25 cellular contexts compared by ENCODE assay signal in the genomic region with DNA sequence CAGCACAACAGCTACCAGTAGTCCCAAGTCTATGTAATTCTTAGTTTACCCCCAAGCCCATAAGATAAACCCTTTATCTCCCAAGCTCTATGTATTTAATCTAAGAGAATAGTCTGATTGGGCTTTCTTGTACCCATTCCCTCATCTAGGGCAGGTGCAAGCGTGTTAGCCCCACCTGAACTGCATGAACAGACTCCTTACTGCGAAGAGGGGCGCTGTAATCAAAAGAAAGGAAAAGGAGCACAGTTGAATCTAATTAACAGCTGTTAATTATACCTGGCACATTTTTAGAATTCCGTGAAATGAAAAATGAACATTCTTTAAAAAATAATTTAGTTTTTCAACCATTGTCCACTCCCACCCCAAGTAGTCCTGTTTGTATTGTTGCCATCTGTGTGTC. TPM values are rescaled to one million over a fixed set of nuclear protein-coding genes. Genes with fewer than 3 reads are reported as not detected.
DNase-seq lines count a peak whose midpoint lies in the region; ATAC-seq, FAIRE-seq and TF ChIP-seq lines count a peak whose summit lies in the region.
"Had no signal": no experiment of that assay in that cellular context is flagged by ENCODE, and none has a peak within 500 bp of the region (broad histone marks: within the 10 kb centered on the region; RNA-seq: fewer than 3 reads in every experiment).

No MANE protein-coding gene starts in this region.

- TF ChIP-seq CTCF in A549 (IDR thresholded peaks at IDR 0.05) (no peak), HCT116 (IDR thresholded peaks at IDR 0.05 in 2 of 3, conservative IDR thresholded peaks at IDR 0.05 in 1 of 3; ENCODE audit: borderline replicate concordance in 1 of 3, insufficient read depth in 1 of 3, low read depth in 2 of 3, low read length in 2 of 3) (no peak), RWPE2 (IDR thresholded peaks at IDR 0.05; ENCODE audit: poor library complexity, severe bottlenecking) (peak; percentile 50), foreskin keratinocyte (conservative IDR thresholded peaks at IDR 0.05) (no peak), gastrocnemius medialis (IDR thresholded peaks at IDR 0.05 in 4 of 5, conservative IDR thresholded peaks at IDR 0.05 in 1 of 5) (no peak), GM10266 (IDR thresholded peaks at IDR 0.05; ENCODE audit: control insufficient read depth, insufficient read depth, low read depth, missing control alignments) (no peak)

- H3K36me3 ChIP-seq in HCT116 (ENCODE audit: control insufficient read depth in 1 of 2, insufficient read depth in 2 of 2, low read length in 2 of 2), result no peaks in the 10 kb centered on the region
- H3K36me3 ChIP-seq in RWPE2 (ENCODE audit: low read depth), result no peaks in the 10 kb centered on the region; the same call in 1 of the 2 replicates
- no peaks in the 10 kb centered on the region for H3K36me3 ChIP-seq in gastrocnemius medialis
- H3K36me3 ChIP-seq: BLaER1 had no signal

- H3K4me2 ChIP-seq in A549 (peak overlapping the region; percentile 55), HCT116 (ENCODE audit: low read length) (peak overlapping the region; percentile 54)
- H3K4me2 ChIP-seq: BLaER1, KMS-11 had no signal

- H3K27me3 ChIP-seq in HCT116 (ENCODE audit: insufficient read depth, low read length), result no peaks in the 10 kb centered on the region
- H3K27me3 ChIP-seq in RWPE2 (ENCODE audit: insufficient read depth, poor library complexity, severe bottlenecking), result no peaks in the 10 kb centered on the region
- H3K27me3 ChIP-seq in foreskin keratinocyte, result no peaks in the 10 kb centered on the region
- H3K27me3 ChIP-seq in gastrocnemius medialis, result no peaks in the 10 kb centered on the region
- H3K27me3 ChIP-seq: BLaER1 had no signal

- H3K27ac ChIP-seq in A549 (peak overlapping the region; percentile 40 to 74; a peak in 4 of 6 replicates), HCT116 (ENCODE audit: low read depth, low read length) (no peak overlapping the region), RWPE2 (ENCODE audit: poor library complexity, severe bottlenecking) (peak overlapping the region; percentile 85), foreskin keratinocyte (peak overlapping the region; percentile 57), gastrocnemius medialis (no peak overlapping the region)
- H3K27ac ChIP-seq: BLaER1, KMS-11, SK-N-MC had no signal

- no TSS peak for BruUV-seq in HCT116 (replicated peaks; lab: Mats Ljungman, UMichigan)

- TF ChIP-seq POLR2A in A549 (IDR thresholded peaks at IDR 0.05; ENCODE audit: low read length) (no peak), HCT116 (IDR thresholded peaks at IDR 0.05; ENCODE audit: borderline replicate concordance, extremely low read depth, insufficient read depth, insufficient read length) (no peak), gastrocnemius medialis (IDR thresholded peaks at IDR 0.05) (no peak)

- FAIRE-seq in A549 (lab: Jason Lieb, UNC), result no peak

- peak; percentile 24 to 33; a peak in 4 of 6 replicates for ATAC-seq in A549
- no peak for ATAC-seq in HCT116
- ATAC-seq in RWPE2 (ENCODE audit: low read depth), result peak; percentile 11
- no peak for ATAC-seq in foreskin keratinocyte
- ATAC-seq in gastrocnemius medialis, result no peak
- ATAC-seq: PC-3 had no signal

- RAD21 ChIA-PET in HCT116 (lab: Charles Lee; ENCODE audit: low non-redundant PET in 1 of 2, low total read pairs in 2 of 2, uncharacterized antibody in 2 of 2, unreplicated experiment in 2 of 2), result no interaction called here

- POLR2A ChIA-PET in A549 (lab: Yijun Ruan, JAX) (interaction anchor here (0.6 kb wide), 1 partner anchor 393 kb away, joined by 4 read pairs; no protein-coding TSS in a partner anchor), HCT116 (lab: Charles Lee) (no interaction called here)

- no peak for DNase-seq in A549 (ENCODE audit: low read depth in 1 of 2, low spot score in 1 of 2)
- no peak for DNase-seq in HCT116 (ENCODE audit: low read depth, low spot score)
- DNase-seq in RWPE2 (ENCODE audit: low spot score), result no peak
- DNase-seq in foreskin keratinocyte, result no peak
- DNase-seq in head of caudate nucleus, result no peak
- no peak for DNase-seq in NCI-H446 (lab: John Stamatoyannopoulos, UW)
- DNase-seq in gastrocnemius medialis, result no peak
- DNase-seq in GM10266 (ENCODE audit: extremely low spot score), result no peak
- DNase-seq: 8988T; CD4-positive, alpha-beta T cell; GDM1; H7; HFFc6; NCI-H1048; NCI-H1417; NCI-H1694; NCI-H2029 treated with DMSO at 0.1 percent for 48 hours; NCI-H524; NCI-H774; PC-3; RPMI8226; SHP77 had no signal

- H3K4me1 ChIP-seq in A549, result peaks cover 9% of the 10 kb centered on the region
- peaks cover 2 to 9% of the 10 kb centered on the region in 2 experiments; a peak in 2 of 4 replicates for H3K4me1 ChIP-seq in HCT116 (ENCODE audit: control insufficient read depth in 1 of 2, insufficient read depth in 2 of 2, low read length in 2 of 2)
- H3K4me1 ChIP-seq in RWPE2 (ENCODE audit: insufficient read depth, poor library complexity, severe bottlenecking), result peaks cover 40% of the 10 kb centered on the region
- peaks cover 6% of the 10 kb centered on the region for H3K4me1 ChIP-seq in foreskin keratinocyte
- H3K4me1 ChIP-seq in gastrocnemius medialis, result no peaks in the 10 kb centered on the region
- H3K4me1 ChIP-seq: BLaER1 had no signal

- in situ Hi-C loops in gastrocnemius medialis (cut with MboI; ENCODE audit: low sequenced_read_pairs in 4 of 4), result no loop called here

- intact Hi-C loops in HCT116 (cut with micrococcal nuclease), result no loop called here
- intact Hi-C loops in head of caudate nucleus (cut with DNase I), result no loop called here
- intact Hi-C loops in gastrocnemius medialis (cut with DNase I; ENCODE audit: low total_unique reads), result no loop called here

- H3K9me2 ChIP-seq in HCT116 (ENCODE audit: insufficient read depth), result peaks cover 2% of the 10 kb centered on the region; the same call in 1 of the 2 replicates

- no peaks in the 10 kb centered on the region for H3K79me2 ChIP-seq in HCT116 (ENCODE audit: insufficient read depth, low read length)

- CTCF ChIA-PET in A549 (lab: Yijun Ruan, JAX), result interaction anchor here (1.7 to 1.9 kb wide), 2 partner anchors 10 to 33 kb away, joined by 8 to 9 read pairs; no protein-coding TSS in a partner anchor
- CTCF ChIA-PET in HCT116 (lab: Charles Lee), result no interaction called here

- 64% methylated on average over 4 of the region's 4 CpGs for WGBS in A549 (ENCODE audit: missing lambda C conversion rate)

- H3K9me3 ChIP-seq in A549 (peaks cover 1% of the 10 kb centered on the region), HCT116 (ENCODE audit: control insufficient read depth in 1 of 2, insufficient read depth in 1 of 2, low read depth in 1 of 2, low read length in 2 of 2) (no peaks in the 10 kb centered on the region), RWPE2 (ENCODE audit: severe bottlenecking) (no peaks in the 10 kb centered on the region), gastrocnemius medialis (no peaks in the 10 kb centered on the region)

- no peak for TF ChIP-seq EP300 in A549 (IDR thresholded peaks at IDR 0.05)

- no peaks in the 10 kb centered on the region for H4K20me1 ChIP-seq in HCT116 (ENCODE audit: insufficient read depth)
- H4K20me1 ChIP-seq: BLaER1 had no signal

- no peak overlapping the region for H2AFZ ChIP-seq in HCT116 (ENCODE audit: low read depth, low read length, poor library complexity, severe bottlenecking)

- no peak overlapping the region for H3K9ac ChIP-seq in HCT116 (ENCODE audit: low read length)
- H3K9ac ChIP-seq: BLaER1, KMS-11 had no signal

- H3K4me3 ChIP-seq in A549 (peak overlapping the region; percentile 38), HCT116 (replicated peaks in 1 of 2; ENCODE audit: low read depth in 1 of 2, low read length in 2 of 2) (peak overlapping the region; percentile 38 to 40; a peak in 3 of 4 replicates), RWPE2 (ENCODE audit: severe bottlenecking) (peak overlapping the region; percentile 40), gastrocnemius medialis (no peak overlapping the region)
- H3K4me3 ChIP-seq: BLaER1, SK-N-MC had no signal

- TF ChIP-seq RAD21 in A549 (conservative IDR thresholded peaks at IDR 0.05 in 1 of 2, IDR thresholded peaks at IDR 0.05 in 1 of 2), result no peak
- no peak for TF ChIP-seq RAD21 in HCT116 (IDR thresholded peaks at IDR 0.05; ENCODE audit: low read depth)

TF ChIP-seq in A549, 52 proteins besides CTCF, POLR2A, EP300 and RAD21 (continues in another document):
- TF ChIP-seq HEYL (CRISPR knock-in tag; IDR thresholded peaks at IDR 0.05), result no peak
- no peak for TF ChIP-seq TP53 (CRISPR knock-in tag; IDR thresholded peaks at IDR 0.05)
- TF ChIP-seq HES2 (IDR thresholded peaks at IDR 0.05), result no peak
- no peak for TF ChIP-seq ZFP36 (IDR thresholded peaks at IDR 0.05; ENCODE audit: borderline replicate concordance, partially characterized antibody)
- TF ChIP-seq RFX5 (IDR thresholded peaks at IDR 0.05), result no peak
- TF ChIP-seq FOXS1 (CRISPR knock-in tag; IDR thresholded peaks at IDR 0.05), result no peak
- TF ChIP-seq KDM5A (IDR thresholded peaks at IDR 0.05), result no peak
- no peak for TF ChIP-seq ZNF302 (CRISPR knock-in tag; IDR thresholded peaks at IDR 0.05)

TF ChIP-seq in HCT116, 20 proteins besides CTCF, POLR2A, EP300 and RAD21 (continues in another document):
- TF ChIP-seq EGR1 (IDR thresholded peaks at IDR 0.05; ENCODE audit: low read depth), result no peak
- no peak for TF ChIP-seq ELF1 (IDR thresholded peaks at IDR 0.05; ENCODE audit: borderline replicate concordance, low read depth)
- TF ChIP-seq FOSL1 (IDR thresholded peaks at IDR 0.05; ENCODE audit: low read depth), result no peak
- TF ChIP-seq CBX3 (IDR thresholded peaks at IDR 0.05; ENCODE audit: low read depth), result no peak
- no peak for TF ChIP-seq YY1 (IDR thresholded peaks at IDR 0.05; ENCODE audit: extremely low read depth, insufficient replicate concordance, low read depth, low read length)
- TF ChIP-seq CEBPB (IDR thresholded peaks at IDR 0.05; ENCODE audit: low read depth), result no peak
- no peak for TF ChIP-seq JUND (IDR thresholded peaks at IDR 0.05)
- no peak for TF ChIP-seq TCF7L2 (IDR thresholded peaks at IDR 0.05; ENCODE audit: borderline replicate concordance, extremely low read depth, insufficient read depth, insufficient read length)
- TF ChIP-seq ZNF274 (IDR thresholded peaks at IDR 0.05; ENCODE audit: low read depth, low read length), result no peak
- no peak for TF ChIP-seq SRF (IDR thresholded peaks at IDR 0.05; ENCODE audit: low read depth)
- no peak for TF ChIP-seq EZH2 (IDR thresholded peaks at IDR 0.05)
- no peak for TF ChIP-seq POLR2AphosphoS5 (IDR thresholded peaks at IDR 0.05; ENCODE audit: low read depth, low read length)

RNA-seq across cellular contexts. Expression of gene NEDD4, which starts 26.4 kb away (rescaled TPM):
- polyA plus RNA-seq in A549 (2011; rRNA removed) (62.9 and 78.8 TPM in 2 replicates), A549 (2017; fragmentation: RNase III; extraction: RNeasy Plus Mini Kit Qiagen cat#74134 plus additional on column Dnase treatment) (50.3 to 56.4 TPM (median 52.7 TPM) in 3 replicates), foreskin keratinocyte (3.9 and 7.8 TPM in 2 replicates)
- 17.2 and 19.2 TPM in 2 replicates for polyA plus RNA-seq in A549 (2012; cell fraction: cytosol; rRNA removed)
- polyA plus RNA-seq in A549 (2012; cell fraction: nucleus; rRNA removed), result 12.6 and 19.9 TPM in 2 replicates
- polyA minus RNA-seq in A549 (2011; rRNA and poly(A)+ RNA removed), result 41.5 and 47.6 TPM in 2 replicates
- total RNA-seq in HCT116 (2021; ENCODE audit: unreplicated experiment) (13.7 TPM), foreskin keratinocyte (24.8 and 40.2 TPM in 2 replicates), gastrocnemius medialis (100 to 1,000 TPM in 3 of 4 donors, 10 to 100 TPM in 1; 45.4 to 475 (median 205) TPM)
- 3.1 and 4.1 TPM in 2 replicates for polyA plus RNA-seq in HCT116 (2012)

Comparison
In these comparisons a context has a peak if more than half of its experiments do, and no peak if none do; other contexts are left out.
1. ATAC-seq: peak in A549 (2 of 2) and RWPE2 (single experiment); none in HCT116 (single experiment), foreskin keratinocyte (single experiment) and gastrocnemius medialis (0 of 2).
2. H3K27ac ChIP-seq: peak in A549 (2 of 2), RWPE2 (single experiment) and foreskin keratinocyte (single experiment); none in HCT116 (single experiment) and gastrocnemius medialis (0 of 4).
3. H3K4me3 ChIP-seq: peak in A549 (single experiment), HCT116 (2 of 2) and RWPE2 (single experiment); none in gastrocnemius medialis (0 of 4).